7 cellular contexts compared by ENCODE assay signal in the genomic region with DNA sequence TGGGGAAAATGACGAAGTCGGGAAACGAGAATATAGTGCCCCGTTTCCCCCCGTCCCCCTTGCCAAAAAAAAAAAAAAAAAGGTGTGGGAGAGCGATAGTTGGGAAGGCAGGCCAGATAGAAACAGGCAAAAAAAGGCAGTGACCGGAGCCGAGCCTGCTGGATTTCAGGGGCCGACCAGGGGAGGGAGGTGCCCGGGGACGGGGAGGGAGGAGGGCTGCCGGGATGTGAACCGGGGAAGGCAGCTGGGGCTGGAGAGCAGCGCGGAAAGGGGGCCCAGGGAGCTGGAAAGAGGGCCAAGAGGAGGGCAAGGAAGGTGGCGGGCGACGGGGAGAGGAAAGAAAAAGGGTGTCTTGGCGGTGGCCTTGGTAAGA. TPM values are rescaled to one million over a fixed set of nuclear protein-coding genes. Genes with fewer than 3 reads are reported as not detected.
DNase-seq lines count a peak whose midpoint lies in the region; TF ChIP-seq lines count a peak whose summit lies in the region.

No MANE protein-coding gene starts in this region.

- H3K4me1 ChIP-seq in spleen: peaks cover 0 to 43% (median 17%) of the 10 kb centered on the region in 6 donors

- H3K27ac ChIP-seq in spleen: peak overlapping the region in 4 of 8 donors; percentile 69 to 81 (median 76)

- no peak overlapping the region for H3K27ac Mint-ChIP-seq in activated T-helper 2 cell treated with anti-CD3 and anti-CD28 coated beads, Interferon-gamma antibody, Interleukin-2, Interleukin-4, amounts not matched to agents 10 μg/mL and 5 μg/mL and 100 μg/mL, durations not matched to agents 14 hours and 24 hours and 36 hours

- H3K36me3 ChIP-seq in spleen: no peaks in the 10 kb centered on the region

- peaks cover 7% of the 10 kb centered on the region for H3K4me1 Mint-ChIP-seq in activated T-helper 2 cell treated with anti-CD3 and anti-CD28 coated beads, Interferon-gamma antibody, Interleukin-2, Interleukin-4, amounts not matched to agents 10 μg/mL and 5 μg/mL and 100 μg/mL, durations not matched to agents 14 hours and 24 hours and 36 hours (ENCODE audit: low read depth)

- H3K27me3 ChIP-seq in spleen (replicated peaks in 1 of 7): peaks cover 0 to 65% (median 17%) of the 10 kb centered on the region in 7 donors

- peaks cover 57% of the 10 kb centered on the region for H3K27me3 Mint-ChIP-seq in activated T-helper 2 cell treated with anti-CD3 and anti-CD28 coated beads, Interferon-gamma antibody, Interleukin-2, Interleukin-4, amounts not matched to agents 10 μg/mL and 5 μg/mL and 100 μg/mL, durations not matched to agents 14 hours and 24 hours and 36 hours (ENCODE audit: low read depth)

- peak overlapping the region; percentile 47 for H3K4me3 Mint-ChIP-seq in activated T-helper 2 cell treated with anti-CD3 and anti-CD28 coated beads, Interferon-gamma antibody, Interleukin-2, Interleukin-4, amounts not matched to agents 10 μg/mL and 5 μg/mL and 100 μg/mL, durations not matched to agents 14 hours and 24 hours and 36 hours (ENCODE audit: low read depth)

- TF ChIP-seq CTCF in spleen (IDR thresholded peaks at IDR 0.05 in 8 of 11, conservative IDR thresholded peaks at IDR 0.05 in 3 of 11): no peak

- 0 to 2% (median 1%) methylated on average over 19 of the region's 19 CpGs for WGBS in spleen, 5 donors

- peaks cover 0 to 7% (median 0%) of the 10 kb centered on the region in 8 donors for H3K9me3 ChIP-seq in spleen

- peak overlapping the region; percentile 52 for H3K4me3 ChIP-seq in Jurkat, Clone E6-1 (ENCODE audit: low read length)
- peak overlapping the region; percentile 53 to 77 (median 66) for H3K4me3 ChIP-seq in spleen

- no peak for DNase-seq in Jurkat, Clone E6-1 (ENCODE audit: low read depth, low spot score)
- no peak for DNase-seq in activated T-helper 2 cell treated with anti-CD3 and anti-CD28 coated beads, Interferon-gamma antibody, Interleukin-2, Interleukin-4, amounts not matched to agents 10 μg/mL and 5 μg/mL and 100 μg/mL, durations not matched to agents 14 hours and 24 hours and 36 hours (ENCODE audit: low spot score)
- DNase-seq in iPS-NIHi7 (ENCODE audit: extremely low spot score) (peak; percentile 28), spleen (peak; percentile 82), GM19240 (ENCODE audit: insufficient read length, low spot score) (no peak), NCI-H2029 treated with DMSO at 0.1 percent for 48 hours (lab: John Stamatoyannopoulos, UW) (no peak), NCI-H2171 treated with DMSO at 0.1 percent for 48 hours (lab: John Stamatoyannopoulos, UW) (no peak)

- no peak for TF ChIP-seq POLR2A in spleen (IDR thresholded peaks at IDR 0.05)

- intact Hi-C loops in activated T-helper 2 cell treated with anti-CD3 and anti-CD28 coated beads, Interferon-gamma antibody, Interleukin-2, Interleukin-4, amounts not matched to agents 10 μg/mL and 5 μg/mL and 100 μg/mL, durations not matched to agents 14 hours and 24 hours and 36 hours (cut with micrococcal nuclease): no loop called here
- intact Hi-C loops in spleen (cut with DNase I; ENCODE audit: low total_unique reads): no loop called here

- no peaks in the 10 kb centered on the region for H3K9me3 Mint-ChIP-seq in activated T-helper 2 cell treated with anti-CD3 and anti-CD28 coated beads, Interferon-gamma antibody, Interleukin-2, Interleukin-4, amounts not matched to agents 10 μg/mL and 5 μg/mL and 100 μg/mL, durations not matched to agents 14 hours and 24 hours and 36 hours

- no peaks in the 10 kb centered on the region for H3K36me3 Mint-ChIP-seq in activated T-helper 2 cell treated with anti-CD3 and anti-CD28 coated beads, Interferon-gamma antibody, Interleukin-2, Interleukin-4, amounts not matched to agents 10 μg/mL and 5 μg/mL and 100 μg/mL, durations not matched to agents 14 hours and 24 hours and 36 hours (ENCODE audit: low read depth)

RNA-seq across cellular contexts. Expression of gene LRRN1, which starts 0.8 kb away (rescaled TPM):
- 5.3 TPM for polyA plus RNA-seq in Jurkat, Clone E6-1 (2012; ENCODE audit: insufficient read depth, insufficient read length)
- total RNA-seq in activated T-helper 2 cell treated with anti-CD3 and anti-CD28 coated beads, Interferon-gamma antibody, Interleukin-2, Interleukin-4, amounts not matched to agents 10 μg/mL and 5 μg/mL and 100 μg/mL, durations not matched to agents 14 hours and 24 hours and 36 hours: not detected in 2 replicates
- 1 to 10 TPM; 2.9 to 8.0 (median 4.1) TPM for total RNA-seq in spleen
- polyA plus RNA-seq in spleen: 1 to 10 TPM in 1 of 3 donors, under 1 TPM in 2; 0.20 to 1.1 (median 0.35) TPM

Comparison
In these comparisons a context has a peak if more than half of its experiments do, and no peak if none do; other contexts are left out.
1. DNase-seq: peak in iPS-NIHi7 (single experiment) and spleen (single experiment); none in Jurkat, Clone E6-1 (single experiment), activated T-helper 2 cell treated with anti-CD3 and anti-CD28 coated beads, Interferon-gamma antibody, Interleukin-2, Interleukin-4, amounts not matched to agents 10 μg/mL and 5 μg/mL and 100 μg/mL, durations not matched to agents 14 hours and 24 hours and 36 hours (single experiment), GM19240 (single experiment), NCI-H2029 treated with DMSO at 0.1 percent for 48 hours (single experiment) and NCI-H2171 treated with DMSO at 0.1 percent for 48 hours (single experiment).